Comparison of ENCODE assay signal across 18 cellular contexts in the genomic region with DNA sequence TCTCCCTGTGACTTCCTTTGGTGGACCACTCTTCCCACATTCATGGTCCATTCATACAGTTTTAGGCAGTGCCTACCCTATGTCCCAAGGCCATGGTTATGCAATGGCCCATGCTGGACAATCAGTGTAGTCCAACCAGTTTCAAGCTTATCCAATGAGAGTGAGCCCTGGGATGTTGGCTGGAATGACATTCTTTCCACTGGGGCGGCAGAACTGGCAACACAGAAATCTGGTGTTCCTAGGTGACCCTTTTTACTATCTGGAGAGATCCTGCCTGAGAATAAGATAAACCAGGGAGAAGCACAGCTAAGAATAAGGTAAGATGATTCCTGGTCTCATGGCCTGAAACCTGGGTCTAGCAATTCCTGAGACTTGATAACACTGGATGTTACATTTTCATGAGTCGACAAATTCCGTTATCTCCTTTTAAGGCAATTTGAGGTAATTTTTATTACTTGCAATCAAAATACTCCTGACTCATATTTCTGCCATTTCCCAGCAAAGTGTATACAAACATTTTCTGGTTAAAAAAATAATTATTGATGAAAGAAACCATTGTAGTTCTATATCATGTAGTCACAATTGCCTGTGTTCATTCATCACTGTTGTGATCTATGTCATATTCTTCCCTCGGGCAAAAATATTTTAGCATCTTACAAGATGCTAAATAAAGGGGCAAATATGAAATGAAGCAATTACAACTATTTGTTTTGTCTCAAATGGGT.
A peak's percentile ranks its signal among the peaks of the same experiment; 100 is the strongest.
DNase-seq lines count a peak whose midpoint lies in the region; ATAC-seq, FAIRE-seq and TF ChIP-seq lines count a peak whose summit lies in the region.
"Had no signal": no experiment of that assay in that cellular context is flagged by ENCODE, and none has a peak within 500 bp of the region (broad histone marks: within the 10 kb centered on the region; RNA-seq: fewer than 3 reads in every experiment).

No MANE protein-coding gene starts in this region.

- POLR2A ChIA-PET in HepG2 (lab: Yijun Ruan, JAX): no interaction called here

- ATAC-seq in HepG2 (no peak), right lobe of liver (no peak), GM18867 (IDR thresholded peaks at IDR 0.05; ENCODE audit: unreplicated experiment) (no peak), GM21619 (IDR thresholded peaks at IDR 0.05; ENCODE audit: unreplicated experiment) (no peak)

- TF ChIP-seq CTCF in HepG2 (CRISPR knock-in tag; IDR thresholded peaks at IDR 0.05) (no peak), right lobe of liver (IDR thresholded peaks at IDR 0.05) (no peak), lower leg skin (IDR thresholded peaks at IDR 0.05) (no peak)

- in situ Hi-C loops in HepG2 (cut with HindIII; ENCODE audit: extremely low pct_ligation_motif_present, low pct_unique_long_range_greater_than_20kb): no loop called here

- no peaks in the 10 kb centered on the region for H3K79me2 ChIP-seq in HepG2 (ENCODE audit: insufficient read depth, low read length)

- BruUV-seq in HepG2 (replicated peaks; lab: Mats Ljungman, UMichigan): no TSS peak

- TF ChIP-seq RAD21 in HepG2 (CRISPR knock-in tag; IDR thresholded peaks at IDR 0.05): no peak

- H2AFZ ChIP-seq in HepG2 (ENCODE audit: low read length): no peak overlapping the region

- no peak overlapping the region for H3K4me2 ChIP-seq in HepG2 (ENCODE audit: low read depth, low read length)
- H3K4me2 ChIP-seq: BLaER1 had no signal

- H3K4me1 ChIP-seq in HepG2 (ENCODE audit: insufficient read depth, low read length) (no peaks in the 10 kb centered on the region), right lobe of liver (no peaks in the 10 kb centered on the region)
- H3K4me1 ChIP-seq: HAP-1 had no signal

- no peak for FAIRE-seq in HepG2 (lab: Jason Lieb, UNC)
- FAIRE-seq: GM12892 had no signal

- no peaks in the 10 kb centered on the region for H4K20me1 ChIP-seq in HepG2 (ENCODE audit: insufficient read depth, low read length)
- H4K20me1 ChIP-seq: BLaER1 had no signal

- H3K9ac ChIP-seq in HepG2 (ENCODE audit: insufficient read depth, low read depth, low read length): no peak overlapping the region
- H3K9ac ChIP-seq: BLaER1 had no signal

- H3K4me3 ChIP-seq in HepG2 (replicated peaks in 1 of 3; ENCODE audit: insufficient read depth in 1 of 3, low read depth in 2 of 3, low read length in 3 of 3) (no peak overlapping the region), right lobe of liver (no peak overlapping the region), lower leg skin (ENCODE audit: low read depth, poor library complexity, severe bottlenecking) (no peak overlapping the region)
- H3K4me3 ChIP-seq: BLaER1, HAP-1 had no signal

- CTCF ChIA-PET in HepG2 (lab: Yijun Ruan, JAX; ENCODE audit: low intra/inter-chr PET ratio, low total read pairs): no interaction called here

- H3K9me3 ChIP-seq in HepG2 (ENCODE audit: low read length) (peaks cover 49% of the 10 kb centered on the region), right lobe of liver (no peaks in the 10 kb centered on the region)
- H3K9me3 ChIP-seq: BLaER1, HAP-1 had no signal

- H3K27me3 ChIP-seq in HepG2 (ENCODE audit: control insufficient read depth in 1 of 2, insufficient read depth in 2 of 2, low read length in 2 of 2) (no peaks in the 10 kb centered on the region), right lobe of liver (no peaks in the 10 kb centered on the region)
- H3K27me3 ChIP-seq: BLaER1 had no signal

- TF ChIP-seq POLR2A in HepG2 (IDR thresholded peaks at IDR 0.05; ENCODE audit: insufficient read depth in 1 of 2, low read depth in 2 of 2, low read length in 2 of 2): no peak
- no peak for TF ChIP-seq POLR2A in right lobe of liver (IDR thresholded peaks at IDR 0.05)
- no peak for TF ChIP-seq POLR2A in lower leg skin (IDR thresholded peaks at IDR 0.05)

- WGBS in HepG2 (ENCODE audit: low lambda C conversion rate): 49% methylated on average over 4 of the region's 4 CpGs
- WGBS in right lobe of liver (ENCODE audit: insufficient coverage, low coverage, low lambda C conversion rate, missing lambda C conversion rate): 90% methylated on average over 4 of the region's 4 CpGs
- WGBS in lower leg skin, 2 donors: 91 to 92% methylated on average over 4 of the region's 4 CpGs

- TF ChIP-seq EP300 in HepG2 (IDR thresholded peaks at IDR 0.05; ENCODE audit: low read depth in 2 of 2, low read length in 2 of 2) (no peak), HepG2 (CRISPR knock-in tag; IDR thresholded peaks at IDR 0.05; ENCODE audit: borderline replicate concordance) (no peak)

- no peak for DNase-seq in HepG2 (ENCODE audit: low spot score)
- DNase-seq in right lobe of liver: no peak
- peak; percentile 26 for DNase-seq in M059J (ENCODE audit: low read depth)
- DNase-seq in foreskin melanocyte: peak; percentile 85
- no peak for DNase-seq in NAMALWA (ENCODE audit: low spot score)
- no peak for DNase-seq in lower leg skin (ENCODE audit: low spot score in 2 of 2)
- DNase-seq: AML-193; CD8-positive, alpha-beta memory T cell; DMS53; GDM1; GOT3; Karpas-422 had no signal

- H3K27ac ChIP-seq in HepG2 (ENCODE audit: extremely low read length, insufficient read depth, low read length) (no peak overlapping the region), right lobe of liver (no peak overlapping the region)
- H3K27ac ChIP-seq: 22Rv1, BLaER1 had no signal

- no peaks in the 10 kb centered on the region for H3K36me3 ChIP-seq in HepG2 (replicated peaks in 1 of 2; ENCODE audit: control insufficient read depth in 1 of 2, insufficient read depth in 2 of 2, low read length in 2 of 2)
- H3K36me3 ChIP-seq in right lobe of liver: no peaks in the 10 kb centered on the region
- H3K36me3 ChIP-seq: BLaER1, HAP-1 had no signal

- intact Hi-C loops in HepG2 (cut with micrococcal nuclease; ENCODE audit: unreplicated experiment) (no loop called here), right lobe of liver (cut with DNase I) (no loop called here), lower leg skin (cut with DNase I; ENCODE audit: low total_unique reads) (no loop called here)

TF ChIP-seq in HepG2, 621 proteins besides CTCF, POLR2A, EP300 and RAD21:
- TF ChIP-seq MAFF (IDR thresholded peaks at IDR 0.05; ENCODE audit: low read depth, low read length) (peak; percentile 87), MAFK (conservative IDR thresholded peaks at IDR 0.05 in 1 of 2, IDR thresholded peaks at IDR 0.05 in 1 of 2; ENCODE audit: low read length in 2 of 2) (peak; percentile 80 to 85), ZKSCAN5 (CRISPR knock-in tag; IDR thresholded peaks at IDR 0.05) (no peak)

Comparison
In these comparisons a context has a peak if more than half of its experiments do, and no peak if none do; other contexts are left out.
1. DNase-seq: peak in M059J (single experiment) and foreskin melanocyte (single experiment); none in HepG2 (single experiment), right lobe of liver (0 of 3), NAMALWA (single experiment) and lower leg skin (0 of 2).